16 cellular contexts compared by ENCODE assay signal in the genomic region with DNA sequence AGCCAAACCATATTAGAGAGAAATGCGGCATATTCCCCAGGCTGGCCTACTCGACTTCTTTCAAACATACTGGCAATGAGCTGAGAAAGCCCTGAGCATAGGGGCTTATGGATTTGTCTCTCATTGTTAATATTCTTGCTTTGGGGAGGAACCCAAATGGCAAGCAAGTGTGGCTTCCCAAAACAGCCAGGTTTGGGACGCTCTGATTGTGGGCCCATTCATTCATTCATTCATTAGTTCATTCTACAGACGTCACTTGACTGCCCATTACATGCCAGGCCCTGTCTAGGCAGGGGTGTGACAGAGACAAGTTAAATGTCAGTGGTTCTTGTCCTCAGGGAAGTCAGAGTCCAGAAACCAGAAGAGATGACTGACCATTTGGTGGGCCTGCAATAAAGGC.
DNase-seq lines count a peak whose midpoint lies in the region; ATAC-seq and TF ChIP-seq lines count a peak whose summit lies in the region.
"Had no signal": no experiment of that assay in that cellular context is flagged by ENCODE, and none has a peak within 500 bp of the region (broad histone marks: within the 10 kb centered on the region; RNA-seq: fewer than 3 reads in every experiment).

No MANE protein-coding gene starts in this region.

- H3K27me3 ChIP-seq in GM23338 (ENCODE audit: insufficient read depth) (no peaks in the 10 kb centered on the region), esophagus muscularis mucosa (no peaks in the 10 kb centered on the region), muscle layer of duodenum (ENCODE audit: low read depth, low read length) (no peaks in the 10 kb centered on the region), suprapubic skin (no peaks in the 10 kb centered on the region)
- H3K27me3 ChIP-seq: BLaER1 had no signal

- H3K36me3 ChIP-seq in GM23338 (ENCODE audit: insufficient read depth): no peaks in the 10 kb centered on the region
- no peaks in the 10 kb centered on the region for H3K36me3 ChIP-seq in esophagus muscularis mucosa
- H3K36me3 ChIP-seq in muscle layer of duodenum (ENCODE audit: control insufficient read depth in 1 of 2, insufficient read depth in 2 of 2, low read length in 2 of 2): no peaks in the 10 kb centered on the region
- no peaks in the 10 kb centered on the region for H3K36me3 ChIP-seq in suprapubic skin
- H3K36me3 ChIP-seq: BLaER1, HAP-1 had no signal

- H3F3A ChIP-seq in GM23338 (replicated peaks; ENCODE audit: low read depth): no peaks in the 10 kb centered on the region

- TF ChIP-seq CTCF in GM23338 (conservative IDR thresholded peaks at IDR 0.05; ENCODE audit: low read depth in 2 of 2) (no peak), esophagus muscularis mucosa (IDR thresholded peaks at IDR 0.05) (no peak), suprapubic skin (IDR thresholded peaks at IDR 0.05) (no peak)

- H3K9me3 Mint-ChIP-seq in GM23338: no peaks in the 10 kb centered on the region; the same call in 2 of the 3 replicates
- no peaks in the 10 kb centered on the region for H3K9me3 Mint-ChIP-seq in activated CD8-positive, alpha-beta T cell treated with anti-CD3 and anti-CD28 coated beads, Interleukin-2, amount 10 ng/mL, durations not matched to agents 7 days and 5 days (ENCODE audit: insufficient read depth)
- H3K9me3 Mint-ChIP-seq: CD8-positive, alpha-beta memory T cell had no signal

- H2AFZ ChIP-seq in GM23338: peak overlapping the region; percentile 69; the same call in 1 of the 2 replicates

- no peaks in the 10 kb centered on the region for H3K36me3 Mint-ChIP-seq in GM23338 (ENCODE audit: low read depth)
- H3K36me3 Mint-ChIP-seq in activated CD8-positive, alpha-beta T cell treated with anti-CD3 and anti-CD28 coated beads, Interleukin-2, amount 10 ng/mL, durations not matched to agents 7 days and 5 days (ENCODE audit: low read depth): no peaks in the 10 kb centered on the region
- H3K36me3 Mint-ChIP-seq: CD8-positive, alpha-beta memory T cell had no signal

- no peak for TF ChIP-seq EP300 in esophagus muscularis mucosa (IDR thresholded peaks at IDR 0.05)
- no peak for TF ChIP-seq EP300 in suprapubic skin (IDR thresholded peaks at IDR 0.05)

- intact Hi-C loops in esophagus muscularis mucosa (cut with DNase I): loop anchor here (10.0 kb wide), 1 partner anchor 329 kb away; no protein-coding TSS in a partner anchor

- CTCF ChIA-PET in activated CD8-positive, alpha-beta T cell treated with anti-CD3 and anti-CD28 coated beads, Interleukin-2, amount 10 ng/mL, durations not matched to agents 7 days and 5 days (lab: Charles Lee): interaction anchor here (1.0 kb wide), 1 partner anchor 107 kb away, joined by 3 read pairs; no protein-coding TSS in a partner anchor

- H4K20me1 ChIP-seq in GM23338 (replicated peaks; ENCODE audit: insufficient read depth): no peaks in the 10 kb centered on the region
- H4K20me1 ChIP-seq: BLaER1 had no signal

- POLR2A ChIA-PET in activated CD8-positive, alpha-beta T cell treated with anti-CD3 and anti-CD28 coated beads, Interleukin-2, amount 10 ng/mL, durations not matched to agents 7 days and 5 days (lab: Charles Lee): no interaction called here

- 96% methylated on average over 4 of the region's 4 CpGs for WGBS in esophagus muscularis mucosa
- 97% methylated on average over 4 of the region's 4 CpGs for WGBS in suprapubic skin

- H3K4me1 ChIP-seq in GM23338 (ENCODE audit: insufficient read depth): no peaks in the 10 kb centered on the region
- H3K4me1 ChIP-seq in esophagus muscularis mucosa: peaks cover 5 to 43% (median 41%) of the 10 kb centered on the region in 4 donors
- H3K4me1 ChIP-seq in muscle layer of duodenum (ENCODE audit: control insufficient read depth in 1 of 2, insufficient read depth in 2 of 2, low read length in 2 of 2): peaks cover 0 to 2% of the 10 kb centered on the region in 2 donors
- peaks cover 27% of the 10 kb centered on the region for H3K4me1 ChIP-seq in suprapubic skin
- H3K4me1 ChIP-seq: BLaER1, Caco-2, HAP-1 had no signal

- no peak overlapping the region for H3K27ac ChIP-seq in GM23338 (ENCODE audit: low read depth)
- H3K27ac ChIP-seq in esophagus muscularis mucosa (replicated peaks in 1 of 4): peak overlapping the region in 1 of 4 donors; percentile 70
- H3K27ac ChIP-seq in muscle layer of duodenum (ENCODE audit: low read length): peak overlapping the region; percentile 68
- H3K27ac ChIP-seq in suprapubic skin: peak overlapping the region; percentile 60
- H3K27ac ChIP-seq: BLaER1 had no signal

- TF ChIP-seq POLR2A in esophagus muscularis mucosa (IDR thresholded peaks at IDR 0.05; ENCODE audit: low read depth): no peak
- no peak for TF ChIP-seq POLR2A in suprapubic skin (IDR thresholded peaks at IDR 0.05)

- ATAC-seq in GM23338: no peak
- ATAC-seq in activated CD8-positive, alpha-beta T cell treated with anti-CD3 and anti-CD28 coated beads, Interleukin-2, amount 10 ng/mL, durations not matched to agents 7 days and 5 days: no peak
- ATAC-seq: HepG2 had no signal

- peaks cover 5% of the 10 kb centered on the region; the same call in 1 of the 2 replicates for H3K9me2 ChIP-seq in GM23338 (ENCODE audit: insufficient read depth)

- H3K27me3 Mint-ChIP-seq in GM23338 (ENCODE audit: insufficient read depth, low read depth, poor library complexity): no peaks in the 10 kb centered on the region
- H3K27me3 Mint-ChIP-seq in activated CD8-positive, alpha-beta T cell treated with anti-CD3 and anti-CD28 coated beads, Interleukin-2, amount 10 ng/mL, durations not matched to agents 7 days and 5 days (ENCODE audit: low read depth): peaks cover 5% of the 10 kb centered on the region

- DNase-seq in GM23338 (ENCODE audit: low spot score) (no peak), esophagus muscularis mucosa (ENCODE audit: extremely low spot score) (peak; percentile 87), suprapubic skin (ENCODE audit: low spot score in 2 of 2) (no peak), NCI-H82 treated with DMSO at 0.1 percent for 48 hours (lab: John Stamatoyannopoulos, UW; ENCODE audit: unreplicated experiment) (no peak)
- DNase-seq in activated CD4-positive, alpha-beta T cell treated with anti-CD3 and anti-CD28 coated beads, Interleukin-2, amount 50 U/mL, for 1 hour: no peak
- DNase-seq in activated CD8-positive, alpha-beta T cell treated with anti-CD3 and anti-CD28 coated beads, Interleukin-2, amount 10 ng/mL, durations not matched to agents 7 days and 5 days: no peak
- DNase-seq: 8988T; AML-193; Caco-2; CD8-positive, alpha-beta memory T cell; DND-41; GDM1 had no signal

- no peak overlapping the region for H3K4me2 ChIP-seq in GM23338
- H3K4me2 ChIP-seq: BLaER1 had no signal

- 0 out of 3 replicates have a peak, but pooled peaks cover 6% of the 10 kb centered on the region for H3K4me1 Mint-ChIP-seq in GM23338
- H3K4me1 Mint-ChIP-seq in activated CD8-positive, alpha-beta T cell treated with anti-CD3 and anti-CD28 coated beads, Interleukin-2, amount 10 ng/mL, durations not matched to agents 7 days and 5 days (ENCODE audit: low read depth): peaks cover under 1% of the 10 kb centered on the region
- H3K4me1 Mint-ChIP-seq: CD8-positive, alpha-beta memory T cell had no signal

- H3K27ac Mint-ChIP-seq in GM23338: no peak overlapping the region
- H3K27ac Mint-ChIP-seq in activated CD8-positive, alpha-beta T cell treated with anti-CD3 and anti-CD28 coated beads, Interleukin-2, amount 10 ng/mL, durations not matched to agents 7 days and 5 days: no peak overlapping the region
- H3K27ac Mint-ChIP-seq: CD8-positive, alpha-beta memory T cell had no signal

- H3K9me3 ChIP-seq in esophagus muscularis mucosa: no peaks in the 10 kb centered on the region
- H3K9me3 ChIP-seq in muscle layer of duodenum (ENCODE audit: control insufficient read depth in 1 of 2, low read length in 2 of 2): no peaks in the 10 kb centered on the region
- H3K9me3 ChIP-seq in suprapubic skin: no peaks in the 10 kb centered on the region
- H3K9me3 ChIP-seq: BLaER1, Caco-2, HAP-1 had no signal

- H3K4me3 ChIP-seq in GM23338 (no peak overlapping the region), esophagus muscularis mucosa (no peak overlapping the region), muscle layer of duodenum (ENCODE audit: low read depth in 1 of 2, low read length in 2 of 2) (no peak overlapping the region), suprapubic skin (no peak overlapping the region)
- H3K4me3 ChIP-seq: BLaER1, HAP-1 had no signal

- H3K4me3 Mint-ChIP-seq in GM23338: no peak overlapping the region
- no peak overlapping the region for H3K4me3 Mint-ChIP-seq in activated CD8-positive, alpha-beta T cell treated with anti-CD3 and anti-CD28 coated beads, Interleukin-2, amount 10 ng/mL, durations not matched to agents 7 days and 5 days
- H3K4me3 Mint-ChIP-seq: CD8-positive, alpha-beta memory T cell had no signal

- H3K79me2 ChIP-seq in GM23338 (replicated peaks; ENCODE audit: insufficient read depth): no peaks in the 10 kb centered on the region

TF ChIP-seq in GM23338, 12 proteins besides CTCF, POLR2A, EP300 and RAD21 (continues in another document):
- TF ChIP-seq, protein P1, sequence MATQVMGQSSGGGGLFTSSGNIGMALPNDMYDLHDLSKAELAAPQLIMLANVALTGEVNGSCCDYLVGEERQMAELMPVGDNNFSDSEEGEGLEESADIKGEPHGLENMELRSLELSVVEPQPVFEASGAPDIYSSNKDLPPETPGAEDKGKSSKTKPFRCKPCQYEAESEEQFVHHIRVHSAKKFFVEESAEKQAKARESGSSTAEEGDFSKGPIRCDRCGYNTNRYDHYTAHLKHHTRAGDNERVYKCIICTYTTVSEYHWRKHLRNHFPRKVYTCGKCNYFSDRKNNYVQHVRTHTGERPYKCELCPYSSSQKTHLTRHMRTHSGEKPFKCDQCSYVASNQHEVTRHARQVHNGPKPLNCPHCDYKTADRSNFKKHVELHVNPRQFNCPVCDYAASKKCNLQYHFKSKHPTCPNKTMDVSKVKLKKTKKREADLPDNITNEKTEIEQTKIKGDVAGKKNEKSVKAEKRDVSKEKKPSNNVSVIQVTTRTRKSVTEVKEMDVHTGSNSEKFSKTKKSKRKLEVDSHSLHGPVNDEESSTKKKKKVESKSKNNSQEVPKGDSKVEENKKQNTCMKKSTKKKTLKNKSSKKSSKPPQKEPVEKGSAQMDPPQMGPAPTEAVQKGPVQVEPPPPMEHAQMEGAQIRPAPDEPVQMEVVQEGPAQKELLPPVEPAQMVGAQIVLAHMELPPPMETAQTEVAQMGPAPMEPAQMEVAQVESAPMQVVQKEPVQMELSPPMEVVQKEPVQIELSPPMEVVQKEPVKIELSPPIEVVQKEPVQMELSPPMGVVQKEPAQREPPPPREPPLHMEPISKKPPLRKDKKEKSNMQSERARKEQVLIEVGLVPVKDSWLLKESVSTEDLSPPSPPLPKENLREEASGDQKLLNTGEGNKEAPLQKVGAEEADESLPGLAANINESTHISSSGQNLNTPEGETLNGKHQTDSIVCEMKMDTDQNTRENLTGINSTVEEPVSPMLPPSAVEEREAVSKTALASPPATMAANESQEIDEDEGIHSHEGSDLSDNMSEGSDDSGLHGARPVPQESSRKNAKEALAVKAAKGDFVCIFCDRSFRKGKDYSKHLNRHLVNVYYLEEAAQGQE (IDR thresholded peaks at IDR 0.05; ENCODE audit: unreplicated experiment): no peak
- no peak for TF ChIP-seq EZH2 (IDR thresholded peaks at IDR 0.05; ENCODE audit: low read depth, unreplicated experiment)
